ENCODE assay signal across 1 cellular context in genomic region chr1:112507336-112507735, GRCh38.
TF ChIP-seq lines count a peak whose summit lies in the region.

No MANE protein-coding gene starts in this region.

TF ChIP-seq in K562, 482 proteins besides CTCF, POLR2A, EP300 and RAD21 (continued from another document):
- no peak for TF ChIP-seq BRF1 (IDR thresholded peaks at IDR 0.05; ENCODE audit: borderline replicate concordance, extremely low read depth, insufficient read length)
- 0 out of 2 replicates have a peak, but pooled peaks have one; percentile 14 for TF ChIP-seq ZNF740 (CRISPR knock-in tag; IDR thresholded peaks at IDR 0.05)
- no peak for TF ChIP-seq ZNF740 (tag; IDR thresholded peaks at IDR 0.05)
- TF ChIP-seq ZNF140 (CRISPR knock-in tag; IDR thresholded peaks at IDR 0.05), result no peak
- TF ChIP-seq NR2C2 (CRISPR knock-in tag; IDR thresholded peaks at IDR 0.05), result no peak
- TF ChIP-seq NR2C2 (tag; IDR thresholded peaks at IDR 0.05), result 0 out of 2 replicates have a peak, but pooled peaks have one; percentile 13
